In the genomic region with DNA sequence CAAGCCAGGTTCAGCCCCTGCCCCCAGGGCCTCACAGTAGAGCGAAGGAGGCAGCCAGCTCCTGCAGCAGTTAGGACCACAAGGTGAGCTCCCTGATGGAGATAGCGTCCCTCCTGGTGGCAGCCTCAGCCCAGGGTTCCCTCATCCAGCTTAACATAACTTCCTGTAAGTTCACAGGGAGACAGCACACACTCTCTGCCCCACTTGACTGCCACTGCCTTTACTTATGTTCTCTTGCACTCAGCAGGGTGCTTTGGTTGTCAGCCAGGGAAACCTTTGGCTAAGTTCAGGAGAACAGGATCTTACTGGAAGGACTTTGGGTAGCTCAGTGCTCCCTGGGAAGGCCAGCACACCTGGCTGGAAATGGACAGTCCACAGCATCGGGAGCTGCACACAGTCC, we compare ENCODE assay signal across 17 cellular contexts. TPM values are rescaled to one million over a fixed set of nuclear protein-coding genes. Genes with fewer than 3 reads are reported as not detected.
A peak's percentile ranks its signal among the peaks of the same experiment; 100 is the strongest.
DNase-seq lines count a peak whose midpoint lies in the region; TF ChIP-seq lines count a peak whose summit lies in the region.
"Had no signal": no experiment of that assay in that cellular context is flagged by ENCODE, and none has a peak within 500 bp of the region (broad histone marks: within the 10 kb centered on the region; RNA-seq: fewer than 3 reads in every experiment).

No MANE protein-coding gene starts in this region.

- H3K4me3 ChIP-seq in endodermal cell (ENCODE audit: low read length) (no peak overlapping the region), muscle layer of colon (ENCODE audit: low read depth in 1 of 2, low read length in 2 of 2) (no peak overlapping the region), transverse colon (no peak overlapping the region), brain microvascular endothelial cell (ENCODE audit: low read depth, low read length) (no peak overlapping the region)
- H3K4me3 ChIP-seq: A549 had no signal

- H3K4me1 Mint-ChIP-seq in endodermal cell = peaks cover 65% of the 10 kb centered on the region
- peaks cover 6% of the 10 kb centered on the region for H3K4me1 Mint-ChIP-seq in activated naive CD8-positive, alpha-beta T cell treated with anti-CD3 and anti-CD28 coated beads for 36 hours

- H3K4me1 ChIP-seq in endodermal cell (ENCODE audit: control insufficient read depth, insufficient read depth, low read length) = peaks cover 35% of the 10 kb centered on the region
- peaks cover 74% of the 10 kb centered on the region for H3K4me1 ChIP-seq in muscle layer of colon (ENCODE audit: insufficient read depth, low read length)
- peaks cover 29 to 51% (median 43%) of the 10 kb centered on the region in 4 donors for H3K4me1 ChIP-seq in transverse colon
- H3K4me1 ChIP-seq: A549 had no signal

- H3K4me3 Mint-ChIP-seq in endodermal cell = no peak overlapping the region
- H3K4me3 Mint-ChIP-seq in activated naive CD8-positive, alpha-beta T cell treated with anti-CD3 and anti-CD28 coated beads for 36 hours = no peak overlapping the region
- H3K4me3 Mint-ChIP-seq: stimulated activated naive CD8-positive, alpha-beta T cell treated with anti-CD3 and anti-CD28 coated beads, Interleukin-15, Interleukin-2, amounts not matched to agents 100 ng/mL and 50 ng/mL, for 24 hours had no signal

- H3K9ac ChIP-seq in endodermal cell (ENCODE audit: extremely low read depth, low read length, poor library complexity, severe bottlenecking) (no peak overlapping the region), muscle layer of colon (ENCODE audit: low read length) (peak overlapping the region; percentile 74)

- no peak for TF ChIP-seq CTCF in endodermal cell (conservative IDR thresholded peaks at IDR 0.05)
- no peak for TF ChIP-seq CTCF in transverse colon (IDR thresholded peaks at IDR 0.05)
- no peak for TF ChIP-seq CTCF in brain microvascular endothelial cell (IDR thresholded peaks at IDR 0.05; ENCODE audit: low read depth, low read length, missing control alignments)

- H3K27me3 Mint-ChIP-seq in endodermal cell (ENCODE audit: insufficient read depth) = peaks cover 23% of the 10 kb centered on the region
- peaks cover 11% of the 10 kb centered on the region for H3K27me3 Mint-ChIP-seq in activated naive CD8-positive, alpha-beta T cell treated with anti-CD3 and anti-CD28 coated beads for 36 hours
- H3K27me3 Mint-ChIP-seq: stimulated activated naive CD8-positive, alpha-beta T cell treated with anti-CD3 and anti-CD28 coated beads, Interleukin-15, Interleukin-2, amounts not matched to agents 100 ng/mL and 50 ng/mL, for 24 hours had no signal

- DNase-seq in NCI-H1417 (lab: John Stamatoyannopoulos, UW) = peak in 2 of 3 experiments; percentile 14 to 24
- no peak for DNase-seq in NCI-H1417 treated with DMSO at 0.1 percent for 48 hours (lab: John Stamatoyannopoulos, UW)
- no peak for DNase-seq in endodermal cell
- no peak for DNase-seq in transverse colon
- no peak for DNase-seq in stimulated activated CD4-positive, alpha-beta T cell treated with anti-CD3 and anti-CD28 coated beads, Interleukin-4, amount 100 ng/mL, for 24 hours
- no peak for DNase-seq in brain microvascular endothelial cell
- DNase-seq in activated naive CD8-positive, alpha-beta T cell treated with anti-CD3 and anti-CD28 coated beads for 36 hours = no peak
- DNase-seq: activated gamma-delta T cell treated with Interleukin-2 at 50 U/mL for 16 hours, NCI-H2029 treated with DMSO at 0.1 percent for 48 hours had no signal

- TF ChIP-seq POLR2A in transverse colon (IDR thresholded peaks at IDR 0.05) = no peak

- intact Hi-C loops in transverse colon (cut with DNase I; ENCODE audit: low total_unique reads) = no loop called here

- H3K9me3 Mint-ChIP-seq in endodermal cell = no peaks in the 10 kb centered on the region
- H3K9me3 Mint-ChIP-seq in activated naive CD8-positive, alpha-beta T cell treated with anti-CD3 and anti-CD28 coated beads for 36 hours = no peaks in the 10 kb centered on the region
- H3K9me3 Mint-ChIP-seq: stimulated activated naive CD8-positive, alpha-beta T cell treated with anti-CD3 and anti-CD28 coated beads, Interleukin-15, Interleukin-2, amounts not matched to agents 100 ng/mL and 50 ng/mL, for 24 hours had no signal

- H3K27ac ChIP-seq in endodermal cell (ENCODE audit: low read depth, low read length) (no peak overlapping the region), muscle layer of colon (ENCODE audit: low read depth, low read length) (peak overlapping the region; percentile 85), transverse colon (peak overlapping the region; percentile 84 to 91 (median 88)), brain microvascular endothelial cell (no peak overlapping the region)
- H3K27ac ChIP-seq: A549 had no signal

- H3K9me3 ChIP-seq in endodermal cell (ENCODE audit: control insufficient read depth, low read length) (no peaks in the 10 kb centered on the region), muscle layer of colon (ENCODE audit: low read length) (no peaks in the 10 kb centered on the region), transverse colon (no peaks in the 10 kb centered on the region)
- H3K9me3 ChIP-seq: A549 had no signal

- H3K27me3 ChIP-seq in endodermal cell (ENCODE audit: control insufficient read depth, insufficient read depth, low read length, poor library complexity, severe bottlenecking) = no peaks in the 10 kb centered on the region
- no peaks in the 10 kb centered on the region for H3K27me3 ChIP-seq in muscle layer of colon (ENCODE audit: control insufficient read depth in 1 of 2, insufficient read depth in 2 of 2, low read length in 2 of 2)
- H3K27me3 ChIP-seq in transverse colon = no peaks in the 10 kb centered on the region
- no peaks in the 10 kb centered on the region for H3K27me3 ChIP-seq in brain microvascular endothelial cell (replicated peaks)

- no peaks in the 10 kb centered on the region for H3K36me3 Mint-ChIP-seq in endodermal cell (ENCODE audit: low read depth)
- H3K36me3 Mint-ChIP-seq in activated naive CD8-positive, alpha-beta T cell treated with anti-CD3 and anti-CD28 coated beads for 36 hours = no peaks in the 10 kb centered on the region

- in situ Hi-C loops in transverse colon (cut with MboI; ENCODE audit: low pct_ligation_motif_present in 1 of 4, low pct_unique_long_range_greater_than_20kb in 1 of 4, low sequenced_read_pairs in 3 of 4) (loop anchor here in 1 of 4 donors (10.0 kb wide), 1 partner anchor 53 kb away; no protein-coding TSS in a partner anchor), brain microvascular endothelial cell (cut with HindIII; ENCODE audit: low pct_ligation_motif_present, low sequenced_read_pairs) (no loop called here)

- no peak for TF ChIP-seq EP300 in transverse colon (IDR thresholded peaks at IDR 0.05; ENCODE audit: low read depth)

- H3K27ac Mint-ChIP-seq in endodermal cell = peak overlapping the region; percentile 39
- H3K27ac Mint-ChIP-seq in activated naive CD8-positive, alpha-beta T cell treated with anti-CD3 and anti-CD28 coated beads for 36 hours = no peak overlapping the region
- H3K27ac Mint-ChIP-seq: stimulated activated naive CD8-positive, alpha-beta T cell treated with anti-CD3 and anti-CD28 coated beads, Interleukin-15, Interleukin-2, amounts not matched to agents 100 ng/mL and 50 ng/mL, for 24 hours had no signal

- H3K36me3 ChIP-seq in endodermal cell (ENCODE audit: control insufficient read depth, insufficient read depth, low read length) (no peaks in the 10 kb centered on the region), muscle layer of colon (ENCODE audit: insufficient read depth, low read length) (no peaks in the 10 kb centered on the region), transverse colon (no peaks in the 10 kb centered on the region), brain microvascular endothelial cell (replicated peaks) (no peaks in the 10 kb centered on the region)

- 86 to 91% methylated on average over 2 to 3 of the region's 3 CpGs for WGBS in endodermal cell (ENCODE audit: insufficient coverage in 1 of 2, insufficient read length in 1 of 2), 2 experiments
- 64% methylated on average over 2 of the region's 3 CpGs; no CpG with 5 or more reads in 1 of the 2 donors for WGBS in transverse colon (ENCODE audit: low coverage in 1 of 2), 2 donors

RNA-seq across cellular contexts. Expression of gene KBTBD13, which starts 10.9 kb away (rescaled TPM):
- total RNA-seq in endodermal cell = not detected
- not detected for polyA plus RNA-seq in endodermal cell (2013, experiment 1 of 2)
- not detected for polyA plus RNA-seq in endodermal cell (2013, experiment 2 of 2)
- not detected for total RNA-seq in transverse colon
- not detected for total RNA-seq in activated naive CD8-positive, alpha-beta T cell treated with anti-CD3 and anti-CD28 coated beads for 36 hours
- total RNA-seq: activated CD8-positive, alpha-beta memory T cell treated with anti-CD3 and anti-CD28 coated beads for 36 hours; epithelial cell of proximal tubule; pulmonary artery endothelial cell had no signal
- polyA plus RNA-seq: A549 had no signal

RNA-seq across cellular contexts. Expression of gene RASL12, which starts 19.6 kb away (rescaled TPM):
- total RNA-seq in endodermal cell (10 to 100 TPM; 27.2 TPM), transverse colon (10 to 100 TPM; 13.9 to 46.8 (median 16.4) TPM)
- polyA plus RNA-seq in endodermal cell (2013, experiment 1 of 2) = 11.5 TPM
- polyA plus RNA-seq in endodermal cell (2013, experiment 2 of 2) = 11.1 TPM
- total RNA-seq in activated naive CD8-positive, alpha-beta T cell treated with anti-CD3 and anti-CD28 coated beads for 36 hours = not detected
- total RNA-seq: activated CD8-positive, alpha-beta memory T cell treated with anti-CD3 and anti-CD28 coated beads for 36 hours; epithelial cell of proximal tubule; mononuclear cell; pulmonary artery endothelial cell had no signal

RNA-seq across cellular contexts. Expression of gene UBAP1L, which starts 27.6 kb away (rescaled TPM):
- 1 to 10 TPM; 3.4 to 4.2 TPM for total RNA-seq in endodermal cell
- 2.7 TPM for polyA plus RNA-seq in endodermal cell (2013, experiment 1 of 2)
- 3.1 TPM for polyA plus RNA-seq in endodermal cell (2013, experiment 2 of 2)
- 1 to 10 TPM; 2.0 to 8.2 (median 4.4) TPM for total RNA-seq in transverse colon
- 1 to 10 TPM; 2.2 to 2.7 TPM for total RNA-seq in activated naive CD8-positive, alpha-beta T cell treated with anti-CD3 and anti-CD28 coated beads for 36 hours

RNA-seq across cellular contexts. Expression of gene SLC51B, which starts 42.2 kb away (rescaled TPM):
- total RNA-seq in endodermal cell (not detected), transverse colon (100 to 1,000 TPM in 2 of 4 donors, 10 to 100 TPM in 1, 1 to 10 TPM in 1; 3.4 to 150 (median 121) TPM)
- polyA plus RNA-seq in endodermal cell (2013, experiment 1 of 2) = not detected
- not detected for polyA plus RNA-seq in endodermal cell (2013, experiment 2 of 2)
- not detected for total RNA-seq in activated naive CD8-positive, alpha-beta T cell treated with anti-CD3 and anti-CD28 coated beads for 36 hours
- total RNA-seq: activated CD8-positive, alpha-beta memory T cell treated with anti-CD3 and anti-CD28 coated beads for 36 hours; epithelial cell of proximal tubule; H7; pulmonary artery endothelial cell had no signal

RNA-seq across cellular contexts. Expression of gene PDCD7, which starts 46.2 kb away (rescaled TPM):
- 10 to 100 TPM; 25.4 to 33.1 TPM for total RNA-seq in endodermal cell
- polyA plus RNA-seq in endodermal cell (2013, experiment 1 of 2) = 25.7 TPM
- 20.7 TPM for polyA plus RNA-seq in endodermal cell (2013, experiment 2 of 2)
- 10 to 100 TPM; 12.4 to 22.1 (median 16.3) TPM for total RNA-seq in transverse colon
- 10 to 100 TPM; 33.1 to 34.3 TPM for total RNA-seq in activated naive CD8-positive, alpha-beta T cell treated with anti-CD3 and anti-CD28 coated beads for 36 hours

Comparison
In these comparisons a context has a peak if more than half of its experiments do, and no peak if none do; other contexts are left out.
1. DNase-seq: peak in NCI-H1417 (2 of 3); none in NCI-H1417 treated with DMSO at 0.1 percent for 48 hours (single experiment), endodermal cell (single experiment), transverse colon (single experiment), stimulated activated CD4-positive, alpha-beta T cell treated with anti-CD3 and anti-CD28 coated beads, Interleukin-4, amount 100 ng/mL, for 24 hours (single experiment), brain microvascular endothelial cell (single experiment) and activated naive CD8-positive, alpha-beta T cell treated with anti-CD3 and anti-CD28 coated beads for 36 hours (single experiment).
2. H3K27ac ChIP-seq: peak in muscle layer of colon (single experiment) and transverse colon (4 of 4); none in endodermal cell (single experiment) and brain microvascular endothelial cell (single experiment).
3. RNA of gene RASL12, which starts 19.6 kb away (total RNA-seq): 27.2 TPM in endodermal cell and 13.9 to 46.8 TPM in transverse colon; not detected in activated naive CD8-positive, alpha-beta T cell treated with anti-CD3 and anti-CD28 coated beads for 36 hours; every median in the first group is over 10 times any median in the second.